ENCODE assay signal across 14 cellular contexts in genomic region chr15:58520936-58521292, GRCh38.
DNase-seq lines count a peak whose midpoint lies in the region; ATAC-seq, FAIRE-seq and TF ChIP-seq lines count a peak whose summit lies in the region.
"Had no signal": no experiment of that assay in that cellular context is flagged by ENCODE, and none has a peak within 500 bp of the region (broad histone marks: within the 10 kb centered on the region; RNA-seq: fewer than 3 reads in every experiment).

No MANE protein-coding gene starts in this region.

- H3K27me3 Mint-ChIP-seq in MCF 10A (ENCODE audit: insufficient read depth, unreplicated experiment) (no peaks in the 10 kb centered on the region), WTC11 (ENCODE audit: low read depth) (no peaks in the 10 kb centered on the region)

- H3K9me3 ChIP-seq in breast epithelium, result no peaks in the 10 kb centered on the region
- no peaks in the 10 kb centered on the region for H3K9me3 ChIP-seq in kidney (ENCODE audit: control insufficient read depth in 1 of 2, low read length in 2 of 2)
- H3K9me3 ChIP-seq in suprapubic skin, result no peaks in the 10 kb centered on the region

- TF ChIP-seq POLR2A in breast epithelium (IDR thresholded peaks at IDR 0.05) (no peak), suprapubic skin (IDR thresholded peaks at IDR 0.05) (no peak), erythroblast (IDR thresholded peaks at IDR 0.05; ENCODE audit: low read length) (no peak)

- no peak overlapping the region for H3K9ac ChIP-seq in kidney (ENCODE audit: low read length in 2 of 2)

- no peak for DNase-seq in breast epithelium (ENCODE audit: low spot score in 2 of 2)
- DNase-seq in MCF 10A (ENCODE audit: unreplicated experiment), result no peak
- DNase-seq in WTC11 (ENCODE audit: low spot score), result no peak
- DNase-seq in kidney, result no peak
- DNase-seq in suprapubic skin (ENCODE audit: low spot score in 2 of 2), result no peak
- no peak for DNase-seq in erythroblast (lab: John Stamatoyannopoulos, UW)
- no peak for DNase-seq in NAMALWA (ENCODE audit: low spot score)
- DNase-seq: activated CD4-positive, alpha-beta memory T cell treated with anti-CD3 and anti-CD28 coated beads, Interleukin-2, amount 10 ng/mL, durations not matched to agents 7 days and 5 days; activated naive CD4-positive, alpha-beta T cell treated with anti-CD3 and anti-CD28 coated beads for 36 hours; DMS153; NCI-H2107; NK-92 treated with Interleukin-12 subunit alpha and Interleukin-12 subunit beta, amount 100 ng/mL, for 24 hours had no signal

- no peaks in the 10 kb centered on the region for H3K4me1 ChIP-seq in breast epithelium
- peaks cover 0 to 13% of the 10 kb centered on the region in 2 donors for H3K4me1 ChIP-seq in kidney (ENCODE audit: control insufficient read depth in 1 of 2, insufficient read depth in 1 of 2, low read depth in 1 of 2, low read length in 2 of 2)
- peaks cover 44% of the 10 kb centered on the region for H3K4me1 ChIP-seq in suprapubic skin

- peaks cover 23% of the 10 kb centered on the region for H3K4me1 Mint-ChIP-seq in MCF 10A (ENCODE audit: insufficient read depth, unreplicated experiment)
- peaks cover 25% of the 10 kb centered on the region for H3K4me1 Mint-ChIP-seq in WTC11

- CTCF ChIA-PET in MCF 10A (lab: Yijun Ruan, JAX) (interaction anchor here (0.6 to 1.1 kb wide), 2 partner anchors 12 to 235 kb away, joined by 3 read pairs; no protein-coding TSS in a partner anchor), WTC11 (lab: Charles Lee) (no interaction called here)

- 96% methylated on average over 4 of the region's 4 CpGs for WGBS in suprapubic skin

- no peaks in the 10 kb centered on the region for H3K27me3 ChIP-seq in breast epithelium
- H3K27me3 ChIP-seq in suprapubic skin, result no peaks in the 10 kb centered on the region

- H3K27ac ChIP-seq in breast epithelium, result peak overlapping the region; percentile 8 to 16
- H3K27ac ChIP-seq in kidney (ENCODE audit: low read depth in 2 of 2, low read length in 2 of 2), result peak overlapping the region; percentile 33 to 47
- H3K27ac ChIP-seq in suprapubic skin, result peak overlapping the region; percentile 24

- TF ChIP-seq EP300 in suprapubic skin (IDR thresholded peaks at IDR 0.05), result no peak

- no peak overlapping the region for H3K4me3 ChIP-seq in breast epithelium
- no peak overlapping the region for H3K4me3 ChIP-seq in kidney (ENCODE audit: low read length in 2 of 2)
- H3K4me3 ChIP-seq in suprapubic skin, result no peak overlapping the region

- no peak for FAIRE-seq in kidney (lab: Jason Lieb, UNC)
- FAIRE-seq: colon had no signal

- ATAC-seq in WTC11 (peak; percentile 22), HG02840 (IDR thresholded peaks at IDR 0.05; ENCODE audit: low FRiP score, unreplicated experiment) (no peak)

- no peak for TF ChIP-seq CTCF in breast epithelium (IDR thresholded peaks at IDR 0.05)
- TF ChIP-seq CTCF in MCF 10A (IDR thresholded peaks at IDR 0.05; ENCODE audit: unreplicated experiment), result no peak
- no peak for TF ChIP-seq CTCF in WTC11 (IDR thresholded peaks at IDR 0.05)
- no peak for TF ChIP-seq CTCF in kidney (IDR thresholded peaks at IDR 0.05; ENCODE audit: borderline replicate concordance, extremely low read depth, insufficient read depth)
- no peak for TF ChIP-seq CTCF in suprapubic skin (IDR thresholded peaks at IDR 0.05)

- intact Hi-C loops in breast epithelium (cut with DNase I; ENCODE audit: low total_unique reads) (no loop called here), MCF 10A (cut with micrococcal nuclease) (no loop called here), kidney (cut with DNase I) (no loop called here)

- H3K4me3 Mint-ChIP-seq in MCF 10A (ENCODE audit: unreplicated experiment) (no peak overlapping the region), WTC11 (no peak overlapping the region)
- H3K4me3 Mint-ChIP-seq: activated CD4-positive, alpha-beta memory T cell treated with anti-CD3 and anti-CD28 coated beads, Interleukin-2, amount 10 ng/mL, durations not matched to agents 7 days and 5 days; activated naive CD4-positive, alpha-beta T cell treated with anti-CD3 and anti-CD28 coated beads for 36 hours had no signal

- POLR2A ChIA-PET in MCF 10A (lab: Yijun Ruan, JAX), result no interaction called here
- POLR2A ChIA-PET in WTC11 (lab: Charles Lee), result no interaction called here

- no peaks in the 10 kb centered on the region for H3K9me3 Mint-ChIP-seq in MCF 10A (ENCODE audit: unreplicated experiment)
- peaks cover 9% of the 10 kb centered on the region; the same call in 1 of the 2 replicates for H3K9me3 Mint-ChIP-seq in WTC11

- no TSS peak for BruUV-seq in MCF 10A (replicated peaks; lab: Mats Ljungman, UMichigan)

- H3K36me3 Mint-ChIP-seq in MCF 10A (ENCODE audit: insufficient read depth, unreplicated experiment) (no peaks in the 10 kb centered on the region), WTC11 (no peaks in the 10 kb centered on the region)

- no peak overlapping the region for H3K27ac Mint-ChIP-seq in MCF 10A (ENCODE audit: low read depth, unreplicated experiment)
- H3K27ac Mint-ChIP-seq in WTC11, result no peak overlapping the region
- H3K27ac Mint-ChIP-seq: activated CD4-positive, alpha-beta memory T cell treated with anti-CD3 and anti-CD28 coated beads, Interleukin-2, amount 10 ng/mL, durations not matched to agents 7 days and 5 days; activated naive CD4-positive, alpha-beta T cell treated with anti-CD3 and anti-CD28 coated beads for 36 hours had no signal

- H3K36me3 ChIP-seq in breast epithelium (no peaks in the 10 kb centered on the region), kidney (ENCODE audit: control insufficient read depth in 1 of 2, insufficient read depth in 2 of 2, low read length in 2 of 2) (no peaks in the 10 kb centered on the region), suprapubic skin (no peaks in the 10 kb centered on the region)

TF ChIP-seq in WTC11, 78 proteins besides CTCF, POLR2A, EP300 and RAD21:
- no peak for TF ChIP-seq ZNF281 (CRISPR knock-in tag; IDR thresholded peaks at IDR 0.05)
